9 cellular contexts compared by ENCODE assay signal in genomic region chr20:11229772-11230171, GRCh38.
A peak's percentile ranks its signal among the peaks of the same experiment; 100 is the strongest.
DNase-seq lines count a peak whose midpoint lies in the region; ATAC-seq and TF ChIP-seq lines count a peak whose summit lies in the region.
"Had no signal": no experiment of that assay in that cellular context is flagged by ENCODE, and none has a peak within 500 bp of the region (broad histone marks: within the 10 kb centered on the region; RNA-seq: fewer than 3 reads in every experiment).

No MANE protein-coding gene starts in this region.

- no peaks in the 10 kb centered on the region for H4K20me1 ChIP-seq in HCT116 (ENCODE audit: insufficient read depth)

- BruUV-seq in HCT116 (replicated peaks; lab: Mats Ljungman, UMichigan) = no TSS peak

- H3K36me3 Mint-ChIP-seq in activated CD8-positive, alpha-beta T cell treated with anti-CD3 and anti-CD28 coated beads, Interleukin-2, amount 10 ng/mL, durations not matched to agents 7 days and 5 days (ENCODE audit: low read depth) = no peaks in the 10 kb centered on the region

- DNase-seq in HCT116 (ENCODE audit: low read depth, low spot score) (peak; percentile 34), SJCRH30 (peak; percentile 41 to 61), glomerular endothelial cell (ENCODE audit: extremely low read depth, low read depth, low spot score) (peak; percentile 41), gastrocnemius medialis (peak in 1 of 2 donors; percentile 14), HUDEP-2 (lab: John Stamatoyannopoulos, UW; ENCODE audit: unreplicated experiment in 76 of 76) (no peak)
- no peak for DNase-seq in activated CD8-positive, alpha-beta memory T cell treated with anti-CD3 and anti-CD28 coated beads for 24 hours
- no peak for DNase-seq in activated CD8-positive, alpha-beta T cell treated with anti-CD3 and anti-CD28 coated beads, Interleukin-2, amount 10 ng/mL, durations not matched to agents 7 days and 5 days

- CTCF ChIA-PET in HCT116 (lab: Charles Lee) = no interaction called here
- CTCF ChIA-PET in activated CD8-positive, alpha-beta T cell treated with anti-CD3 and anti-CD28 coated beads, Interleukin-2, amount 10 ng/mL, durations not matched to agents 7 days and 5 days (lab: Charles Lee) = no interaction called here

- no peaks in the 10 kb centered on the region for H3K27me3 Mint-ChIP-seq in activated CD8-positive, alpha-beta T cell treated with anti-CD3 and anti-CD28 coated beads, Interleukin-2, amount 10 ng/mL, durations not matched to agents 7 days and 5 days (ENCODE audit: low read depth)

- H3K4me3 ChIP-seq in HCT116 (replicated peaks in 1 of 2; ENCODE audit: low read depth in 1 of 2, low read length in 2 of 2) (no peak overlapping the region), SJCRH30 (no peak overlapping the region), gastrocnemius medialis (no peak overlapping the region)

- peak overlapping the region; percentile 75 for H2AFZ ChIP-seq in HCT116 (ENCODE audit: low read depth, low read length, poor library complexity, severe bottlenecking)

- H3K4me1 ChIP-seq in HCT116 (ENCODE audit: control insufficient read depth in 1 of 2, insufficient read depth in 2 of 2, low read length in 2 of 2) (peaks cover 6 to 11% of the 10 kb centered on the region in 2 experiments; a peak in 3 of 4 replicates), SJCRH30 (peaks cover 5% of the 10 kb centered on the region; the same call in 1 of the 2 replicates), gastrocnemius medialis (peaks cover 0 to 4% of the 10 kb centered on the region in 2 donors)

- TF ChIP-seq POLR2A in HCT116 (IDR thresholded peaks at IDR 0.05; ENCODE audit: borderline replicate concordance, extremely low read depth, insufficient read depth, insufficient read length) (no peak), gastrocnemius medialis (IDR thresholded peaks at IDR 0.05) (no peak)

- H3K9me3 ChIP-seq in HCT116 (ENCODE audit: control insufficient read depth in 1 of 2, insufficient read depth in 1 of 2, low read depth in 1 of 2, low read length in 2 of 2) (no peaks in the 10 kb centered on the region), SJCRH30 (replicated peaks) (no peaks in the 10 kb centered on the region), gastrocnemius medialis (no peaks in the 10 kb centered on the region)

- H3K27ac Mint-ChIP-seq in activated CD8-positive, alpha-beta T cell treated with anti-CD3 and anti-CD28 coated beads, Interleukin-2, amount 10 ng/mL, durations not matched to agents 7 days and 5 days = no peak overlapping the region

- H3K4me3 Mint-ChIP-seq in activated CD8-positive, alpha-beta T cell treated with anti-CD3 and anti-CD28 coated beads, Interleukin-2, amount 10 ng/mL, durations not matched to agents 7 days and 5 days = no peak overlapping the region
- H3K4me3 Mint-ChIP-seq: central memory CD8-positive, alpha-beta T cell had no signal

- no peaks in the 10 kb centered on the region for H3K79me2 ChIP-seq in HCT116 (ENCODE audit: insufficient read depth, low read length)

- POLR2A ChIA-PET in HCT116 (lab: Charles Lee) = no interaction called here
- POLR2A ChIA-PET in activated CD8-positive, alpha-beta T cell treated with anti-CD3 and anti-CD28 coated beads, Interleukin-2, amount 10 ng/mL, durations not matched to agents 7 days and 5 days (lab: Charles Lee) = no interaction called here

- TF ChIP-seq CTCF in HCT116 (IDR thresholded peaks at IDR 0.05 in 2 of 3, conservative IDR thresholded peaks at IDR 0.05 in 1 of 3; ENCODE audit: borderline replicate concordance in 1 of 3, insufficient read depth in 1 of 3, low read depth in 2 of 3, low read length in 2 of 3) = no peak
- TF ChIP-seq CTCF in gastrocnemius medialis (IDR thresholded peaks at IDR 0.05 in 4 of 5, conservative IDR thresholded peaks at IDR 0.05 in 1 of 5) = no peak

- H3K27me3 ChIP-seq in HCT116 (ENCODE audit: insufficient read depth, low read length) (no peaks in the 10 kb centered on the region), SJCRH30 (no peaks in the 10 kb centered on the region), gastrocnemius medialis (no peaks in the 10 kb centered on the region)

- in situ Hi-C loops in gastrocnemius medialis (cut with MboI; ENCODE audit: low sequenced_read_pairs in 4 of 4) = no loop called here

- RAD21 ChIA-PET in HCT116 (lab: Charles Lee; ENCODE audit: low non-redundant PET in 1 of 2, low total read pairs in 2 of 2, uncharacterized antibody in 2 of 2, unreplicated experiment in 2 of 2) = no interaction called here

- no peak overlapping the region for H3K9ac ChIP-seq in HCT116 (ENCODE audit: low read length)

- H3K36me3 ChIP-seq in HCT116 (ENCODE audit: control insufficient read depth in 1 of 2, insufficient read depth in 2 of 2, low read length in 2 of 2) (no peaks in the 10 kb centered on the region), SJCRH30 (no peaks in the 10 kb centered on the region), gastrocnemius medialis (no peaks in the 10 kb centered on the region)

- H3K4me1 Mint-ChIP-seq in activated CD8-positive, alpha-beta T cell treated with anti-CD3 and anti-CD28 coated beads, Interleukin-2, amount 10 ng/mL, durations not matched to agents 7 days and 5 days (ENCODE audit: low read depth) = no peaks in the 10 kb centered on the region
- H3K4me1 Mint-ChIP-seq: central memory CD8-positive, alpha-beta T cell had no signal

- no peaks in the 10 kb centered on the region for H3K9me2 ChIP-seq in HCT116 (ENCODE audit: insufficient read depth)

- intact Hi-C loops in HCT116 (cut with micrococcal nuclease) (no loop called here), gastrocnemius medialis (cut with DNase I; ENCODE audit: low total_unique reads) (no loop called here)

- peak overlapping the region; percentile 47 for H3K4me2 ChIP-seq in HCT116 (ENCODE audit: low read length)

- TF ChIP-seq RAD21 in HCT116 (IDR thresholded peaks at IDR 0.05; ENCODE audit: low read depth) = no peak; the same call in 1 of the 2 replicates

- H3K9me3 Mint-ChIP-seq in activated CD8-positive, alpha-beta T cell treated with anti-CD3 and anti-CD28 coated beads, Interleukin-2, amount 10 ng/mL, durations not matched to agents 7 days and 5 days (ENCODE audit: insufficient read depth) = no peaks in the 10 kb centered on the region

- H3K27ac ChIP-seq in HCT116 (ENCODE audit: low read depth, low read length) (0 out of 2 replicates have a peak overlapping the region, but pooled peaks have one; percentile 8), SJCRH30 (no peak overlapping the region), gastrocnemius medialis (peak overlapping the region in 3 of 4 donors; percentile 1 to 49 (median 48))

- peak; percentile 85 for ATAC-seq in HCT116
- ATAC-seq in gastrocnemius medialis = peak in 1 of 2 donors; percentile 33
- ATAC-seq in activated CD8-positive, alpha-beta T cell treated with anti-CD3 and anti-CD28 coated beads, Interleukin-2, amount 10 ng/mL, durations not matched to agents 7 days and 5 days = no peak
- ATAC-seq in GM19328 (IDR thresholded peaks at IDR 0.05; ENCODE audit: unreplicated experiment) = no peak

TF ChIP-seq in HCT116, 20 proteins besides CTCF, POLR2A, EP300 and RAD21:
- TF ChIP-seq CEBPB (IDR thresholded peaks at IDR 0.05; ENCODE audit: low read depth) (peak; percentile 44; the same call in 1 of the 2 replicates), ZBTB33 (IDR thresholded peaks at IDR 0.05; ENCODE audit: extremely low read depth, insufficient replicate concordance, low read length) (no peak), CBX3 (IDR thresholded peaks at IDR 0.05; ENCODE audit: low read depth) (no peak), MAX (IDR thresholded peaks at IDR 0.05) (no peak), SRF (IDR thresholded peaks at IDR 0.05; ENCODE audit: low read depth) (no peak)

Comparison
In these comparisons a context has a peak if more than half of its experiments do, and no peak if none do; other contexts are left out.
1. DNase-seq: peak in HCT116 (single experiment), SJCRH30 (2 of 2) and glomerular endothelial cell (single experiment); none in HUDEP-2 (0 of 76), activated CD8-positive, alpha-beta memory T cell treated with anti-CD3 and anti-CD28 coated beads for 24 hours (single experiment) and activated CD8-positive, alpha-beta T cell treated with anti-CD3 and anti-CD28 coated beads, Interleukin-2, amount 10 ng/mL, durations not matched to agents 7 days and 5 days (single experiment).